Comparison of ENCODE assay signal across 27 cellular contexts in genomic region chr10:70705121-70705861, GRCh38. TPM values are rescaled to one million over a fixed set of nuclear protein-coding genes. Genes with fewer than 3 reads are reported as not detected.
"Had no signal": no experiment of that assay in that cellular context is flagged by ENCODE, and none has a peak within 500 bp of the region (broad histone marks: within the 10 kb centered on the region; RNA-seq: fewer than 3 reads in every experiment).

No MANE protein-coding gene starts in this region.

- H3K4me1 ChIP-seq: parathyroid adenoma, psoas muscle, spleen, suprapubic skin, testis, tibial artery, transverse colon, upper lobe of right lung, uterus had no signal

- H3K27me3 ChIP-seq: ovary, spleen, suprapubic skin, testis, tibial artery, transverse colon, upper lobe of right lung, uterus had no signal

- H3K4me3 ChIP-seq: ovary, psoas muscle, skin epidermis, smooth muscle cell, spleen, suprapubic skin, testis, tibial artery, transverse colon, upper lobe of right lung, uterus had no signal

- ATAC-seq: naive thymus-derived CD8-positive, alpha-beta T cell; psoas muscle; sciatic nerve; stimulated activated memory B cell treated with anti-CD40 and anti-IgM and Interleukin-4, amounts not matched to agents 10 μg/mL and 1 μg/mL and 100 μg/mL, for 72 hours; stimulated activated naive CD8-positive, alpha-beta T cell treated with anti-CD3 and anti-CD28 coated beads, Interleukin-15, amount 100 ng/mL, for 72 hours; stimulated activated naive CD8-positive, alpha-beta T cell treated with anti-CD3 and anti-CD28 coated beads, Interleukin-15, Interleukin-2, amounts not matched to agents 100 U/mL and 50 U/mL, for 24 hours; upper lobe of right lung had no signal

- H2AFZ ChIP-seq: parathyroid adenoma had no signal

- H3K36me3 ChIP-seq: ovary, spleen, suprapubic skin, tibial artery, transverse colon, upper lobe of right lung, uterus had no signal

- H3K9me3 ChIP-seq: ovary, psoas muscle, spleen, suprapubic skin, testis, tibial artery, transverse colon, upper lobe of right lung, uterus had no signal

- H3K27ac ChIP-seq: ovary, parathyroid adenoma, psoas muscle, skin epidermis, spleen, suprapubic skin, testis, tibial artery, transverse colon, upper lobe of right lung, uterus had no signal

- DNase-seq: naive thymus-derived CD8-positive, alpha-beta T cell; nephron progenitor cell; occipital lobe; ovary; psoas muscle; right cardiac atrium; spleen; stimulated activated CD4-positive, alpha-beta T cell treated with anti-CD3 and anti-CD28 coated beads, Interleukin-12 subunit alpha, Interleukin-12 subunit beta, amount 100 ng/mL, for 4 hours; stimulated activated CD4-positive, alpha-beta T cell treated with anti-CD3 and anti-CD28 coated beads, Interleukin-1b, Interleukin-23, amount 100 ng/mL, for 48 hours; stimulated activated CD4-positive, alpha-beta T cell treated with anti-CD3 and anti-CD28 coated beads, Interleukin-4, amount 100 ng/mL, for 1 hour; stimulated activated CD4-positive, alpha-beta T cell treated with anti-CD3 and anti-CD28 coated beads, Interleukin-4, amount 100 ng/mL, for 4 hours; stimulated activated CD8-positive, alpha-beta memory T cell treated with anti-CD3 and anti-CD28 coated beads, Interleukin-4, amount 100 ng/mL, for 48 hours; stimulated activated naive CD4-positive, alpha-beta T cell; stimulated activated naive CD8-positive, alpha-beta T cell treated with anti-CD3 and anti-CD28 coated beads, Interleukin-15, amount 100 ng/mL, for 72 hours; stimulated activated naive CD8-positive, alpha-beta T cell treated with anti-CD3 and anti-CD28 coated beads, Interleukin-15, Interleukin-2, amounts not matched to agents 100 U/mL and 50 U/mL, for 24 hours; substantia nigra; testis; tibial artery; transverse colon; upper lobe of right lung; uterus had no signal

- H3K9ac ChIP-seq: parathyroid adenoma had no signal

- H3K4me2 ChIP-seq: smooth muscle cell had no signal

RNA-seq across cellular contexts. Expression of gene ADAMTS14, which starts 33.0 kb away (rescaled TPM):
- total RNA-seq: naive thymus-derived CD8-positive, alpha-beta T cell had no signal
- polyA plus RNA-seq: naive thymus-derived CD8-positive, alpha-beta T cell had no signal
